Comparison of ENCODE assay signal across 1 cellular context in the genomic region with DNA sequence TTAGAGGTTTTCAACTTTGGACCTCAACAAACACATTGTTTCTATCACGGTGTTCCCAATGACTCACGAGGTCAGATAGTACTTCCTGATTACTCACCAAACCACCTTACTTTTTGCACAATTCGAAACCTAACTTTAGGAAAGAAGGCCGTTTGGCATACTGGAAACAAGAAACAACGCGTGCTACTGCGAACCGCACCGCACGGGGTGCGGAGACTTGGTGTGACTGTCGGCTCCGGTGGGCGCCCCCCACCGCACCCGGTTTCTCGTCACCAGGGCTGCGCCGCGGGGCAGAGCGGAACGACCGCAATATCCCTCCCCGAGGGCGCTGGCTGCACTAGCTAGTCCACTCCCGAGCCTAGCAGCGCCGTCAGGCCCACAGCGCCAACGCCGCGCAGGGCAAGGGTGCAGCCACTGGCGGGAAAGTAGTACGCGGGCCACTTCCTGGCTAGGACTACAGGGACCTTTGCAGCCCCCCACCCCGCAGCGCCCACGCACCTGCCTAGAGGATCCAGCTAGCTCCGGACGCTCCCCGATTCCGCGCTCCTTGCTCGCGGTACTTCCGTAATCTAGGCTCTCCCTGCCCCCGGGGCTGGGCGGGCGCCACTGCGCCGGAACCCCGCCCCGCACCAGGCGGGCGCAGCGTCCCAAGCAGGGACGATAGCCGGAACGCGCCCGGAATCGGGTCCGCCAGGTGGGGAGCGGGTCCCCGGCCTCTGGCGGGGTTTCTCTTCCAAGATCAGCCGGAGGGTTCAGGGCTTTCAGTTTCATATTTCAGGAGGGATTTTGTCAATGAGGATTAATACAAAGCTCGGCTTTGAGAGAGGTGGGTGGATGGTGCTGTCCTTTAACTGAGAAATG.
TF ChIP-seq lines count a peak whose summit lies in the region.

Gene PARP4 (minus strand): TSS at position 571 of the 861 bp plus-strand sequence. CDS start 9,002 bp downstream, outside the sequence.

TF ChIP-seq in K562, 482 proteins besides CTCF, POLR2A, EP300 and RAD21 (continued from another document and continues in another):
- TF ChIP-seq TAF7 (tag; IDR thresholded peaks at IDR 0.05) (peak; percentile 57; the same call in 1 of the 2 replicates), KLF16 (IDR thresholded peaks at IDR 0.05) (no peak), CCNT2 (IDR thresholded peaks at IDR 0.05; ENCODE audit: borderline replicate concordance, extremely low read depth, insufficient read length, low read depth, low read length) (peak; percentile 47), NCOA1 (IDR thresholded peaks at IDR 0.05; ENCODE audit: low read depth) (no peak; the same call in 1 of the 2 replicates), RBBP5 (IDR thresholded peaks at IDR 0.05; ENCODE audit: borderline replicate concordance, insufficient read depth, low read length, poor library complexity, severe bottlenecking) (peak; percentile 83), CBFB (CRISPR knock-in tag; IDR thresholded peaks at IDR 0.05) (peak; percentile 78; the same call in 1 of the 2 replicates), FOXK2 (conservative IDR thresholded peaks at IDR 0.05 in 1 of 2, IDR thresholded peaks at IDR 0.05 in 1 of 2; ENCODE audit: low read depth in 2 of 2) (peak in 1 of 2 experiments; percentile 62; a peak in 1 of 4 replicates), RBFOX2 (IDR thresholded peaks at IDR 0.05; ENCODE audit: low read depth, low read length) (peak; percentile 96), YY1 (IDR thresholded peaks at IDR 0.05; ENCODE audit: borderline replicate concordance in 1 of 3, control insufficient read depth in 1 of 3, extremely low read depth in 1 of 3, insufficient read depth in 3 of 3, insufficient read length in 1 of 3, insufficient replicate concordance in 2 of 3, low read depth in 1 of 3, low read length in 2 of 3) (peak in 2 of 3 experiments; percentile 13 to 76), KDM4B (IDR thresholded peaks at IDR 0.05; ENCODE audit: borderline replicate concordance in 2 of 2, low read depth in 1 of 2) (peak in 1 of 2 experiments; percentile 78; a peak in 1 of 4 replicates), ZNF431 (CRISPR knock-in tag; IDR thresholded peaks at IDR 0.05) (no peak), BRD4 (IDR thresholded peaks at IDR 0.05) (peak; percentile 51; the same call in 1 of the 2 replicates), SOX6 (IDR thresholded peaks at IDR 0.05) (peak; percentile 7), OTX1 (CRISPR knock-in tag; IDR thresholded peaks at IDR 0.05) (no peak), TRIM24 (IDR thresholded peaks at IDR 0.05) (0 out of 4 replicates have a peak, but pooled peaks of 1 of the 2 experiments have one; percentile 32), ZNF551 (CRISPR knock-in tag; IDR thresholded peaks at IDR 0.05) (no peak), POLR2AphosphoS5 (IDR thresholded peaks at IDR 0.05; ENCODE audit: control insufficient read depth, insufficient read depth, low read depth, low read length) (peak; percentile 58; the same call in 1 of the 2 replicates), KDM2B (CRISPR knock-in tag; IDR thresholded peaks at IDR 0.05) (no peak), PHF8 (IDR thresholded peaks at IDR 0.05; ENCODE audit: borderline replicate concordance, low read length) (peak; percentile 97), FUS (optimal IDR thresholded peaks at IDR 0.05; ENCODE audit: low read depth, low read length) (no peak), CHD2 (IDR thresholded peaks at IDR 0.05; ENCODE audit: low read depth, low read length) (peak; percentile 76; the same call in 1 of the 2 replicates), CHD1 (IDR thresholded peaks at IDR 0.05; ENCODE audit: low read length) (peak; percentile 69), CREB1 (IDR thresholded peaks at IDR 0.05) (peak; percentile 84), CREB1 (CRISPR knock-in tag; IDR thresholded peaks at IDR 0.05) (peak; percentile 89), ZNF217 (CRISPR knock-in tag; IDR thresholded peaks at IDR 0.05) (no peak), GTF2E2 (tag; IDR thresholded peaks at IDR 0.05) (0 out of 2 replicates have a peak, but pooled peaks have one; percentile 33), ESRRA (IDR thresholded peaks at IDR 0.05; ENCODE audit: borderline replicate concordance, low read depth) (peak; percentile 71), NBN (IDR thresholded peaks at IDR 0.05; ENCODE audit: low read depth) (no peak), ZNF175 (CRISPR knock-in tag; IDR thresholded peaks at IDR 0.05; ENCODE audit: low read depth) (no peak), POLR2B (IDR thresholded peaks at IDR 0.05; ENCODE audit: low read depth, partially characterized antibody) (peak; percentile 71), ARID2 (IDR thresholded peaks at IDR 0.05) (no peak), HOXB6 (CRISPR knock-in tag; IDR thresholded peaks at IDR 0.05; ENCODE audit: borderline replicate concordance) (no peak), CBX1 (IDR thresholded peaks at IDR 0.05; ENCODE audit: low read depth) (peak; percentile 44; the same call in 1 of the 2 replicates), SMAD1 (IDR thresholded peaks at IDR 0.05; ENCODE audit: low read depth, low read length, partially characterized antibody) (peak; percentile 9), TARDBP (IDR thresholded peaks at IDR 0.05) (peak; percentile 63; the same call in 1 of the 2 replicates), RCOR1 (IDR thresholded peaks at IDR 0.05; ENCODE audit: borderline replicate concordance in 1 of 2, low read depth in 2 of 2, low read length in 2 of 2) (peak in 1 of 2 experiments; percentile 35; a peak in 1 of 4 replicates), RNF2 (IDR thresholded peaks at IDR 0.05) (0 out of 2 replicates have a peak, but pooled peaks have one; percentile 50)
- TF ChIP-seq, protein P1, sequence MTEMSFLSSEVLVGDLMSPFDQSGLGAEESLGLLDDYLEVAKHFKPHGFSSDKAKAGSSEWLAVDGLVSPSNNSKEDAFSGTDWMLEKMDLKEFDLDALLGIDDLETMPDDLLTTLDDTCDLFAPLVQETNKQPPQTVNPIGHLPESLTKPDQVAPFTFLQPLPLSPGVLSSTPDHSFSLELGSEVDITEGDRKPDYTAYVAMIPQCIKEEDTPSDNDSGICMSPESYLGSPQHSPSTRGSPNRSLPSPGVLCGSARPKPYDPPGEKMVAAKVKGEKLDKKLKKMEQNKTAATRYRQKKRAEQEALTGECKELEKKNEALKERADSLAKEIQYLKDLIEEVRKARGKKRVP (CRISPR knock-in tag; IDR thresholded peaks at IDR 0.05): no peak
- TF ChIP-seq, protein P2, sequence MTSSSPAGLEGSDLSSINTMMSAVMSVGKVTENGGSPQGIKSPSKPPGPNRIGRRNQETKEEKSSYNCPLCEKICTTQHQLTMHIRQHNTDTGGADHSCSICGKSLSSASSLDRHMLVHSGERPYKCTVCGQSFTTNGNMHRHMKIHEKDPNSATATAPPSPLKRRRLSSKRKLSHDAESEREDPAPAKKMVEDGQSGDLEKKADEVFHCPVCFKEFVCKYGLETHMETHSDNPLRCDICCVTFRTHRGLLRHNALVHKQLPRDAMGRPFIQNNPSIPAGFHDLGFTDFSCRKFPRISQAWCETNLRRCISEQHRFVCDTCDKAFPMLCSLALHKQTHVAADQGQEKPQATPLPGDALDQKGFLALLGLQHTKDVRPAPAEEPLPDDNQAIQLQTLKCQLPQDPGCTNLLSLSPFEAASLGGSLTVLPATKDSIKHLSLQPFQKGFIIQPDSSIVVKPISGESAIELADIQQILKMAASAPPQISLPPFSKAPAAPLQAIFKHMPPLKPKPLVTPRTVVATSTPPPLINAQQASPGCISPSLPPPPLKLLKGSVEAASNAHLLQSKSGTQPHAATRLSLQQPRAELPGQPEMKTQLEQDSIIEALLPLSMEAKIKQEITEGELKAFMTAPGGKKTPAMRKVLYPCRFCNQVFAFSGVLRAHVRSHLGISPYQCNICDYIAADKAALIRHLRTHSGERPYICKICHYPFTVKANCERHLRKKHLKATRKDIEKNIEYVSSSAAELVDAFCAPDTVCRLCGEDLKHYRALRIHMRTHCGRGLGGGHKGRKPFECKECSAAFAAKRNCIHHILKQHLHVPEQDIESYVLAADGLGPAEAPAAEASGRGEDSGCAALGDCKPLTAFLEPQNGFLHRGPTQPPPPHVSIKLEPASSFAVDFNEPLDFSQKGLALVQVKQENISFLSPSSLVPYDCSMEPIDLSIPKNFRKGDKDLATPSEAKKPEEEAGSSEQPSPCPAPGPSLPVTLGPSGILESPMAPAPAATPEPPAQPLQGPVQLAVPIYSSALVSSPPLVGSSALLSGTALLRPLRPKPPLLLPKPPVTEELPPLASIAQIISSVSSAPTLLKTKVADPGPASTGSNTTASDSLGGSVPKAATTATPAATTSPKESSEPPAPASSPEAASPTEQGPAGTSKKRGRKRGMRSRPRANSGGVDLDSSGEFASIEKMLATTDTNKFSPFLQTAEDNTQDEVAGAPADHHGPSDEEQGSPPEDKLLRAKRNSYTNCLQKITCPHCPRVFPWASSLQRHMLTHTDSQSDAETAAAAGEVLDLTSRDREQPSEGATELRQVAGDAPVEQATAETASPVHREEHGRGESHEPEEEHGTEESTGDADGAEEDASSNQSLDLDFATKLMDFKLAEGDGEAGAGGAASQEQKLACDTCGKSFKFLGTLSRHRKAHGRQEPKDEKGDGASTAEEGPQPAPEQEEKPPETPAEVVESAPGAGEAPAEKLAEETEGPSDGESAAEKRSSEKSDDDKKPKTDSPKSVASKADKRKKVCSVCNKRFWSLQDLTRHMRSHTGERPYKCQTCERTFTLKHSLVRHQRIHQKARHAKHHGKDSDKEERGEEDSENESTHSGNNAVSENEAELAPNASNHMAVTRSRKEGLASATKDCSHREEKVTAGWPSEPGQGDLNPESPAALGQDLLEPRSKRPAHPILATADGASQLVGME (CRISPR knock-in tag; IDR thresholded peaks at IDR 0.05): peak; percentile 13; the same call in 1 of the 2 replicates
- TF ChIP-seq, protein P3, sequence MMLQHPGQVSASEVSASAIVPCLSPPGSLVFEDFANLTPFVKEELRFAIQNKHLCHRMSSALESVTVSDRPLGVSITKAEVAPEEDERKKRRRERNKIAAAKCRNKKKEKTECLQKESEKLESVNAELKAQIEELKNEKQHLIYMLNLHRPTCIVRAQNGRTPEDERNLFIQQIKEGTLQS (IDR thresholded peaks at IDR 0.05): peak; percentile 78
- TF ChIP-seq, protein P3 (CRISPR knock-in tag; conservative IDR thresholded peaks at IDR 0.05): no peak
- TF ChIP-seq, protein P4, sequence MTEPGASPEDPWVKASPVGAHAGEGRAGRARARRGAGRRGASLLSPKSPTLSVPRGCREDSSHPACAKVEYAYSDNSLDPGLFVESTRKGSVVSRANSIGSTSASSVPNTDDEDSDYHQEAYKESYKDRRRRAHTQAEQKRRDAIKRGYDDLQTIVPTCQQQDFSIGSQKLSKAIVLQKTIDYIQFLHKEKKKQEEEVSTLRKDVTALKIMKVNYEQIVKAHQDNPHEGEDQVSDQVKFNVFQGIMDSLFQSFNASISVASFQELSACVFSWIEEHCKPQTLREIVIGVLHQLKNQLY (CRISPR knock-in tag; conservative IDR thresholded peaks at IDR 0.05): no peak
- TF ChIP-seq, protein P5, sequence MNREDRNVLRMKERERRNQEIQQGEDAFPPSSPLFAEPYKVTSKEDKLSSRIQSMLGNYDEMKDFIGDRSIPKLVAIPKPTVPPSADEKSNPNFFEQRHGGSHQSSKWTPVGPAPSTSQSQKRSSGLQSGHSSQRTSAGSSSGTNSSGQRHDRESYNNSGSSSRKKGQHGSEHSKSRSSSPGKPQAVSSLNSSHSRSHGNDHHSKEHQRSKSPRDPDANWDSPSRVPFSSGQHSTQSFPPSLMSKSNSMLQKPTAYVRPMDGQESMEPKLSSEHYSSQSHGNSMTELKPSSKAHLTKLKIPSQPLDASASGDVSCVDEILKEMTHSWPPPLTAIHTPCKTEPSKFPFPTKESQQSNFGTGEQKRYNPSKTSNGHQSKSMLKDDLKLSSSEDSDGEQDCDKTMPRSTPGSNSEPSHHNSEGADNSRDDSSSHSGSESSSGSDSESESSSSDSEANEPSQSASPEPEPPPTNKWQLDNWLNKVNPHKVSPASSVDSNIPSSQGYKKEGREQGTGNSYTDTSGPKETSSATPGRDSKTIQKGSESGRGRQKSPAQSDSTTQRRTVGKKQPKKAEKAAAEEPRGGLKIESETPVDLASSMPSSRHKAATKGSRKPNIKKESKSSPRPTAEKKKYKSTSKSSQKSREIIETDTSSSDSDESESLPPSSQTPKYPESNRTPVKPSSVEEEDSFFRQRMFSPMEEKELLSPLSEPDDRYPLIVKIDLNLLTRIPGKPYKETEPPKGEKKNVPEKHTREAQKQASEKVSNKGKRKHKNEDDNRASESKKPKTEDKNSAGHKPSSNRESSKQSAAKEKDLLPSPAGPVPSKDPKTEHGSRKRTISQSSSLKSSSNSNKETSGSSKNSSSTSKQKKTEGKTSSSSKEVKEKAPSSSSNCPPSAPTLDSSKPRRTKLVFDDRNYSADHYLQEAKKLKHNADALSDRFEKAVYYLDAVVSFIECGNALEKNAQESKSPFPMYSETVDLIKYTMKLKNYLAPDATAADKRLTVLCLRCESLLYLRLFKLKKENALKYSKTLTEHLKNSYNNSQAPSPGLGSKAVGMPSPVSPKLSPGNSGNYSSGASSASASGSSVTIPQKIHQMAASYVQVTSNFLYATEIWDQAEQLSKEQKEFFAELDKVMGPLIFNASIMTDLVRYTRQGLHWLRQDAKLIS (CRISPR knock-in tag; IDR thresholded peaks at IDR 0.05): peak; percentile 45; the same call in 1 of the 2 replicates
